Comparison of ENCODE assay signal across 20 cellular contexts in the genomic region with DNA sequence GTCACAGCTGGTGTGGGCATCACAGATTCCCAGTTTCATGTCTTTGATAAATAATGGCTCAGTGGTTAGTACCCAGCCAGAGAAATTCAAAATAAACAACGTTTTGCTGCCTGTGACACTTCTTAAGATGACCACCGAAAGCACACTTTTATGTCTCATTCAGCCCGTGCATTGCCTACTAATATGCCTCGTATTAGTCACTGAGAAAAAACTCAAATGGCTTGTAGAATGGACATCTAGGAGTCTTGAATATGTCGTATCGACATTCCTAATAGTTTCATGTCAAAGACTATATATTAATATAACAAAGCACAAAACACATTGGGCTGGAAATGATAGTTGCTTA.
"Had no signal": no experiment of that assay in that cellular context is flagged by ENCODE, and none has a peak within 500 bp of the region (broad histone marks: within the 10 kb centered on the region; RNA-seq: fewer than 3 reads in every experiment).

No MANE protein-coding gene starts in this region.

- H3K79me2 ChIP-seq: parathyroid adenoma had no signal

- H3K27me3 ChIP-seq: heart right ventricle, testis, tibial nerve, upper lobe of right lung, vagina had no signal

- H3K9ac ChIP-seq: parathyroid adenoma had no signal

- H3K9me3 ChIP-seq: heart right ventricle, lower lobe of right lung, prostate gland, testis, tibial nerve, upper lobe of right lung, vagina had no signal

- H3K27ac ChIP-seq: dorsolateral prefrontal cortex, heart right ventricle, left ventricle myocardium inferior, lower lobe of right lung, parathyroid adenoma, prostate gland, skin epidermis, testis, tibial nerve, upper lobe of right lung, vagina had no signal

- H3K4me1 ChIP-seq: heart right ventricle, left ventricle myocardium inferior, lower lobe of right lung, parathyroid adenoma, prostate gland, testis, tibial nerve, upper lobe of right lung, vagina had no signal

- H3K36me3 ChIP-seq: heart right ventricle, left ventricle myocardium inferior, lower lobe of right lung, prostate gland, tibial nerve, upper lobe of right lung, vagina had no signal

- DNase-seq: cortex of kidney; dorsolateral prefrontal cortex; effector CD8-positive, alpha-beta T cell; heart right ventricle; left ventricle myocardium inferior; lower lobe of right lung; natural killer cell; occipital lobe; stimulated activated CD4-positive, alpha-beta T cell treated with anti-CD3 and anti-CD28 coated beads, Interleukin-2, amount 100 ng/mL, for 24 hours; stimulated activated CD4-positive, alpha-beta T cell treated with anti-CD3 and anti-CD28 coated beads, Interleukin-4, amount 100 ng/mL, for 4 hours; stimulated activated naive B cell treated with anti-CD40 and anti-IgM and Interleukin-4, amounts not matched to agents 10 μg/mL and 1 μg/mL and 100 μg/mL, for 72 hours; stimulated activated naive CD8-positive, alpha-beta T cell treated with anti-CD3 and anti-CD28 coated beads, Interleukin-15, amount 100 ng/mL, for 72 hours; testis; upper lobe of right lung had no signal

- H2AFZ ChIP-seq: parathyroid adenoma had no signal

- ATAC-seq: heart right ventricle; lower lobe of right lung; natural killer cell; sciatic nerve; stimulated activated naive B cell treated with anti-CD40 and anti-IgM and Interleukin-4, amounts not matched to agents 10 μg/mL and 1 μg/mL and 100 μg/mL, for 72 hours; stimulated activated naive CD8-positive, alpha-beta T cell treated with anti-CD3 and anti-CD28 coated beads, Interleukin-15, amount 100 ng/mL, for 72 hours; upper lobe of right lung had no signal

- H3K4me3 ChIP-seq: dorsolateral prefrontal cortex, heart right ventricle, left ventricle myocardium inferior, lower lobe of right lung, prostate gland, skin epidermis, testis, tibial nerve, upper lobe of right lung, vagina had no signal
